ENCODE assay signal across 20 cellular contexts in the genomic region with DNA sequence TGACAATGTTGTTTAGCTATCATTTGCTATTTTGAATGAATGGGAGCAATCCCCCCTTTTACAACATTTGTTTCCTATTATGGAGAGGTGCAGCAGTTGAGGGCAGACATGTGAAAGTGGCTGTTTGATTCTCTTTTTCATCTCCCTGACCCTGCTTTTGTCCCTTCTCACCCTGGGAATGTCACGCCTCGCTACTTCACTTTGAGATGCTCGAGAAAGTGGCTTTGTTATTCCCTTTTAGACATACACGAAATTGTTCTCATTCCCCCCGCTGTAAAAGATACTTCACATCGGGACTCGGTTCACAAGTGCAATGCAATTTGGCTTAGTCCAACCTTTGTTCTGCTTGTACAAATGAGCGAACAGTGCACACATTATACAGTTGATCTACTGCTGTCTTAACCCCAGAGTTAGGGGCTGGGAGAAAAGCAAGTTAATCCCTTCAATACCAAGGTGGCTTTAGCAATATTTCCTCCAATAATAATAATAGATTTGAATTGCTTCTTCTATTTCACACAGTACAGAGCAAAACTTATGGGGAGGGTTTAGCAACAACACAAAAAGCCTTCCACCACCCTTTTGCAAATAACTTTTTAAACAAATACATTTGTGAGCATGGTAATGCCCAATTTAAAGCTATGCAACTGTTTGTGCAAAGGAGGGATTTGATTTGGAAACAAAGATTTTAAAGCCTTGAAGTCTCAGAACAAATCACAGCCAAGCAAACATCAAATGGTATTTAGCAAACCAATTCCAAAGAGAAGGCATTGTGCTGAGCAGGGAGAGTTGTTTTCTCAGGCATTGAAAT. TPM values are rescaled to one million over a fixed set of nuclear protein-coding genes. Genes with fewer than 3 reads are reported as not detected.
DNase-seq lines count a peak whose midpoint lies in the region; ATAC-seq and TF ChIP-seq lines count a peak whose summit lies in the region.
"Had no signal": no experiment of that assay in that cellular context is flagged by ENCODE, and none has a peak within 500 bp of the region (broad histone marks: within the 10 kb centered on the region; RNA-seq: fewer than 3 reads in every experiment).

No MANE protein-coding gene starts in this region.

- 5% methylated on average over 8 of the region's 8 CpGs for WGBS in SK-N-SH (ENCODE audit: low lambda C conversion rate)
- 2% methylated on average over 8 of the region's 8 CpGs for WGBS in HUES64

- peak overlapping the region in 1 of 10 donors; percentile 27 for H3K4me3 Mint-ChIP-seq in naive thymus-derived CD4-positive, alpha-beta T cell

- POLR2A ChIA-PET in SK-N-SH (lab: Yijun Ruan, JAX): no interaction called here
- POLR2A ChIA-PET in naive thymus-derived CD4-positive, alpha-beta T cell (lab: Charles Lee): interaction anchor here (1.8 kb wide), 1 partner anchor 22 kb away, joined by 7 read pairs; no protein-coding TSS in a partner anchor

- peaks cover 0 to 16% (median 10%) of the 10 kb centered on the region in 5 donors for H3K36me3 Mint-ChIP-seq in naive thymus-derived CD4-positive, alpha-beta T cell

- peaks cover 0 to 51% (median 17%) of the 10 kb centered on the region in 11 donors for H3K9me3 Mint-ChIP-seq in naive thymus-derived CD4-positive, alpha-beta T cell

- H2AFZ ChIP-seq in SK-N-SH (ENCODE audit: low read depth) (no peak overlapping the region), neural cell (ENCODE audit: low read depth, low read length) (no peak overlapping the region)
- H2AFZ ChIP-seq: hepatocyte had no signal

- H3K36me3 ChIP-seq in SK-N-SH (replicated peaks in 1 of 2; ENCODE audit: control insufficient read depth in 1 of 2, insufficient read depth in 2 of 2, low read length in 1 of 2) (no peaks in the 10 kb centered on the region), HUES64 (ENCODE audit: insufficient read depth, low read length) (no peaks in the 10 kb centered on the region), neural cell (ENCODE audit: insufficient read depth, low read length) (no peaks in the 10 kb centered on the region)
- no peaks in the 10 kb centered on the region for H3K36me3 ChIP-seq in naive thymus-derived CD4-positive, alpha-beta T cell (ENCODE audit: control insufficient read depth in 2 of 3, insufficient read depth in 3 of 3, low read length in 3 of 3)
- H3K36me3 ChIP-seq: brain microvascular endothelial cell, sigmoid colon had no signal

- H3K79me2 ChIP-seq in SK-N-SH (ENCODE audit: insufficient read depth) (no peaks in the 10 kb centered on the region), neural cell (replicated peaks; ENCODE audit: insufficient read depth, low read length) (no peaks in the 10 kb centered on the region)
- H3K79me2 ChIP-seq: hepatocyte had no signal

- H3K4me3 ChIP-seq in SK-N-SH (ENCODE audit: low read depth in 2 of 2, low read length in 1 of 2): no peak overlapping the region
- H3K4me3 ChIP-seq in HUES64 (ENCODE audit: low read length): peak overlapping the region; percentile 62
- H3K4me3 ChIP-seq in neural cell (ENCODE audit: low read length): no peak overlapping the region
- no peak overlapping the region for H3K4me3 ChIP-seq in naive thymus-derived CD4-positive, alpha-beta T cell (ENCODE audit: low read length)
- H3K4me3 ChIP-seq: dorsolateral prefrontal cortex, hepatocyte, sigmoid colon had no signal

- H3K27me3 ChIP-seq in SK-N-SH (ENCODE audit: insufficient read depth) (peaks cover 100% of the 10 kb centered on the region), HUES64 (ENCODE audit: insufficient read depth, low read length) (peaks cover 91% of the 10 kb centered on the region), neural cell (ENCODE audit: insufficient read depth, low read depth, low read length) (peaks cover 99% of the 10 kb centered on the region)
- peaks cover 38 to 96% of the 10 kb centered on the region in 2 donors for H3K27me3 ChIP-seq in naive thymus-derived CD4-positive, alpha-beta T cell (ENCODE audit: control insufficient read depth in 2 of 2, insufficient read depth in 2 of 2, low read length in 2 of 2)

- ATAC-seq in SK-N-SH treated with all-trans-retinoic acid at 6 μM for 48 hours (no peak), GM19328 (IDR thresholded peaks at IDR 0.05; ENCODE audit: unreplicated experiment) (no peak)
- no peak for ATAC-seq in naive thymus-derived CD4-positive, alpha-beta T cell
- ATAC-seq: left ventricle myocardium superior had no signal

- CTCF ChIA-PET in SK-N-SH (lab: Yijun Ruan, JAX): interaction anchor here (0.7 kb wide), 1 partner anchor 16 kb away, joined by 3 read pairs; no protein-coding TSS in a partner anchor
- CTCF ChIA-PET in naive thymus-derived CD4-positive, alpha-beta T cell (lab: Charles Lee): interaction anchor here (1.0 to 1.1 kb wide), 3 partner anchors 12 to 129 kb away, joined by 3 to 4 read pairs (median 3); no protein-coding TSS in a partner anchor

- H3K27me3 Mint-ChIP-seq in naive thymus-derived CD4-positive, alpha-beta T cell: peaks cover 85 to 99% (median 96%) of the 10 kb centered on the region in 5 donors

- intact Hi-C loops in naive thymus-derived CD4-positive, alpha-beta T cell (cut with micrococcal nuclease): loop anchor here (5.0 kb wide), 2 partner anchors 179 to 246 kb away; no protein-coding TSS in a partner anchor

- H3K4me1 Mint-ChIP-seq in naive thymus-derived CD4-positive, alpha-beta T cell: peaks cover 27 to 81% (median 56%) of the 10 kb centered on the region in 7 donors

- no peak for TF ChIP-seq CTCF in SK-N-SH (IDR thresholded peaks at IDR 0.05)
- no peak for TF ChIP-seq CTCF in neural cell (IDR thresholded peaks at IDR 0.05; ENCODE audit: poor library complexity, severe bottlenecking)

- TF ChIP-seq EP300 in SK-N-SH (IDR thresholded peaks at IDR 0.05; ENCODE audit: borderline replicate concordance in 1 of 2, low read depth in 1 of 2, low read length in 1 of 2): no peak
- TF ChIP-seq EP300 in neural cell (conservative IDR thresholded peaks at IDR 0.05; ENCODE audit: poor library complexity, severe bottlenecking): no peak

- H3K9me3 ChIP-seq in SK-N-SH (no peaks in the 10 kb centered on the region), HUES64 (ENCODE audit: insufficient read depth, low read depth, low read length) (no peaks in the 10 kb centered on the region), neural cell (ENCODE audit: low read length) (no peaks in the 10 kb centered on the region)
- peaks cover 0 to 15% (median 0%) of the 10 kb centered on the region in 3 experiments for H3K9me3 ChIP-seq in naive thymus-derived CD4-positive, alpha-beta T cell (ENCODE audit: control insufficient read depth in 2 of 3, low read length in 3 of 3)
- H3K9me3 ChIP-seq: sigmoid colon had no signal

- no peak overlapping the region for H3K9ac ChIP-seq in SK-N-SH
- H3K9ac ChIP-seq in HUES64 (ENCODE audit: low read depth, low read length): peak overlapping the region; percentile 48; the same call in 1 of the 2 replicates
- no peak overlapping the region for H3K9ac ChIP-seq in neural cell (ENCODE audit: low read length)

- H3F3A ChIP-seq in SK-N-SH (replicated peaks; ENCODE audit: insufficient read depth): no peaks in the 10 kb centered on the region
- H3F3A ChIP-seq in neural cell (ENCODE audit: insufficient read depth, low read length, poor library complexity, severe bottlenecking): no peaks in the 10 kb centered on the region

- H3K4me2 ChIP-seq in SK-N-SH (no peak overlapping the region), neural cell (ENCODE audit: low read length) (no peak overlapping the region)
- H3K4me2 ChIP-seq: hepatocyte had no signal

- DNase-seq in SK-N-SH (peak; percentile 9), OCI-M1 (lab: John Stamatoyannopoulos, UW) (peak; percentile 13), GDM1 (lab: John Stamatoyannopoulos, UW) (no peak)
- no peak for DNase-seq in naive thymus-derived CD4-positive, alpha-beta T cell
- DNase-seq: activated gamma-delta T cell treated with Interleukin-2 at 50 U/mL for 16 hours; brain microvascular endothelial cell; CD4-positive, alpha-beta memory T cell; dorsolateral prefrontal cortex; left ventricle myocardium superior; NCI-H2081 treated with DMSO at 0.1 percent for 48 hours; sigmoid colon; stimulated activated CD4-positive, alpha-beta T cell treated with anti-CD3 and anti-CD28 coated beads, Interleukin-2, amount 100 ng/mL, for 48 hours; stimulated activated CD8-positive, alpha-beta memory T cell treated with anti-CD3 and anti-CD28 coated beads, Interleukin-4, amount 100 ng/mL, for 48 hours had no signal

- H3K27ac ChIP-seq in SK-N-SH (ENCODE audit: low read depth in 2 of 2, low read length in 1 of 2): no peak overlapping the region
- peak overlapping the region; percentile 76; the same call in 1 of the 2 replicates for H3K27ac ChIP-seq in HUES64 (ENCODE audit: low read depth, low read length)
- H3K27ac ChIP-seq in neural cell (ENCODE audit: low read length): no peak overlapping the region
- H3K27ac ChIP-seq in naive thymus-derived CD4-positive, alpha-beta T cell (ENCODE audit: low read depth, low read length): no peak overlapping the region
- H3K27ac ChIP-seq: brain microvascular endothelial cell, dorsolateral prefrontal cortex, hepatocyte, sigmoid colon, SK-N-MC had no signal

- H3K9me2 ChIP-seq in SK-N-SH (no peaks in the 10 kb centered on the region), neural cell (ENCODE audit: insufficient read depth, low read length) (no peaks in the 10 kb centered on the region)

- H3K4me1 ChIP-seq in SK-N-SH (ENCODE audit: control insufficient read depth in 1 of 2, insufficient read depth in 2 of 2, low read depth in 1 of 2, low read length in 1 of 2) (no peaks in the 10 kb centered on the region; a peak in 1 of 4 replicates), HUES64 (ENCODE audit: insufficient read depth, low read length) (peaks cover 64% of the 10 kb centered on the region)
- peaks cover 7 to 19% of the 10 kb centered on the region in 2 donors for H3K4me1 ChIP-seq in naive thymus-derived CD4-positive, alpha-beta T cell (ENCODE audit: control insufficient read depth in 2 of 2, insufficient read depth in 2 of 2, low read length in 2 of 2)

- no peak for TF ChIP-seq RAD21 in SK-N-SH (IDR thresholded peaks at IDR 0.05; ENCODE audit: low read length)
- TF ChIP-seq RAD21 in neural cell (conservative IDR thresholded peaks at IDR 0.05): no peak

- H3K27ac Mint-ChIP-seq in naive thymus-derived CD4-positive, alpha-beta T cell: peak overlapping the region in 3 of 9 donors; percentile 18 to 42 (median 20)

- H4K20me1 ChIP-seq in SK-N-SH (ENCODE audit: insufficient read depth) (no peaks in the 10 kb centered on the region), neural cell (ENCODE audit: insufficient read depth) (no peaks in the 10 kb centered on the region)

TF ChIP-seq in SK-N-SH, 30 proteins besides CTCF, POLR2A, EP300 and RAD21 (continues in another document):
- TF ChIP-seq MXI1 (IDR thresholded peaks at IDR 0.05; ENCODE audit: low read depth, low read length): no peak

TF ChIP-seq in neural cell, 6 proteins besides CTCF, POLR2A, EP300 and RAD21 (continues in another document):
- TF ChIP-seq POLR2AphosphoS5 (IDR thresholded peaks at IDR 0.05): peak; percentile 22

RNA-seq across cellular contexts. Expression of gene FOXB1, which starts 5.7 kb away (rescaled TPM):
- polyA plus RNA-seq in SK-N-SH (2012; rRNA removed): not detected in 2 replicates
- polyA plus RNA-seq in SK-N-SH (2012; cell fraction: cytosol; rRNA removed): not detected in 2 replicates
- not detected in 2 replicates for polyA plus RNA-seq in SK-N-SH (2012; cell fraction: nucleus; rRNA removed)
- 16.4 TPM for polyA plus RNA-seq in HUES64 (2013, experiment 1 of 2)
- polyA plus RNA-seq in HUES64 (2013, experiment 2 of 2): 23.1 TPM
- polyA plus RNA-seq in neural cell: not detected in 2 replicates
- polyA minus RNA-seq in neural cell: not detected in 2 replicates
- under 1 TPM in 4 of 5 experiments, not detected in 1; 0.12 to 0.97 (median 0.27) TPM for total RNA-seq in naive thymus-derived CD4-positive, alpha-beta T cell
- polyA plus RNA-seq in naive thymus-derived CD4-positive, alpha-beta T cell: under 1 TPM in 1 of 2 donors, not detected in 1; 0.91 TPM
- total RNA-seq: dorsolateral prefrontal cortex, fibroblast of lung, hepatocyte, left ventricle myocardium superior, sigmoid colon had no signal
- polyA plus RNA-seq: fibroblast of lung, hepatocyte had no signal

Comparison
In these comparisons a context has a peak if more than half of its experiments do, and no peak if none do; other contexts are left out.
1. DNase-seq: peak in SK-N-SH (single experiment) and OCI-M1 (single experiment); none in naive thymus-derived CD4-positive, alpha-beta T cell (0 of 9) and GDM1 (single experiment).